In the genomic region with DNA sequence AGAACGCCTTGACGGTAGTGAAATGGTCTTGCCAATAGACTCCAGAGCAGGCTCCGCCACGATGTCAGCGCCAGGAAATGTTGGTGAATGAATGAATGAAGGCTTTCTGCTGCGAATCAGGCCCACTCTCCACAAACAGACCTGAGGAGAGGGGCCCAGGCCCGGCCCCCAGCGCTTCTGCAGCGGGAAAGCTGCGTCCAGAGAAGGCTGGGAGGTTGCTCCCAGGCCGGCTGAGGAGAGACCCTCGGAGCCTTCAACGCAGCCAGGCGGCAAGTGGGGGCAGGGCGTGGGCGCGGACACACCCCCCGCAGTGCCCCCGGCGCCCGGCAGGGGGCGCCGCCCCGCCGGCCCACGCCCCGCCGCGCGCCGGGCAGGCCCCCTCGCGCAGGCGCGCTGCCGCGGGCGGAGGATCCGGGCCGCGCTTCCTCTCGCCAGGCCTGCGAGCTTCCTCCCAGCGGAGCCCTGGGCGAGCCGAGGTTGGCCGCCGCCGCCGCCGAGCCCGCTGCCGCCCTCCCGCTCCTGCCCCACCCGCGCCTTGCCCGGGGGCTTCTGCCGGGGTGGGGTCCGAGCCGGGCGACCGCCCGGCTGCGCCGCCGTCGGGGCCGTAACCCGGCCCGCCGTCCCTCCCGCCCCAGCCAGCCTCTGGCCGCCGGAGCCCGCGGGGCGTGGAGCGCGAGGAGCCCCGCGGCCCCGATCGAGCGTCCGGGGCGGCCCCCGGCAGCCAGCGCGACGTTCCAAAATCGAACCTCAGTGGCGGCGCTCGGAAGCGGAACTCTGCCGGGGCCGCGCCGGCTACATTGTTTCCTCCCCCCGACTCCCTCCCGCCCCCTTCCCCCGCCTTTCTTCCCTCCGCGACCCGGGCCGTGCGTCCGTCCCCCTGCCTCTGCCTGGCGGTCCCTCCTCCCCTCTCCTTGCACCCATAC, we compare ENCODE assay signal across 8 cellular contexts. TPM values are rescaled to one million over a fixed set of nuclear protein-coding genes. Genes with fewer than 3 reads are reported as not detected.
A peak's percentile ranks its signal among the peaks of the same experiment; 100 is the strongest.
DNase-seq lines count a peak whose midpoint lies in the region; ATAC-seq, FAIRE-seq and TF ChIP-seq lines count a peak whose summit lies in the region.

Gene CSK (plus strand): TSS at position 408 of the 923 bp plus-strand sequence. CDS start 16,218 bp downstream, outside the sequence.

- H3K4me1 ChIP-seq in IMR-90 (ENCODE audit: control insufficient read depth, insufficient read depth, low read length) (peaks cover 14% of the 10 kb centered on the region), adipocyte (ENCODE audit: control insufficient read depth, insufficient read depth, low read length) (peaks cover 40% of the 10 kb centered on the region), cardiac muscle cell (ENCODE audit: low read depth) (peaks cover 45% of the 10 kb centered on the region), parathyroid adenoma (peaks cover 13% of the 10 kb centered on the region), vagina (peaks cover 71% of the 10 kb centered on the region)

- H3K4me2 ChIP-seq in IMR-90 (ENCODE audit: low read depth, low read length): peak within 1 kb of the TSS; percentile 83
- peak within 1 kb of the TSS; percentile 80 for H3K4me2 ChIP-seq in SU-DHL-6 (ENCODE audit: low read depth, low read length, poor library complexity, severe bottlenecking)
- peak within 1 kb of the TSS; percentile 78 for H3K4me2 ChIP-seq in parathyroid adenoma (ENCODE audit: low read length)

- in situ Hi-C loops in IMR-90 (cut with MboI; ENCODE audit: low sequenced_read_pairs): no loop called here

- FAIRE-seq in GM19239 (lab: Jason Lieb, UNC): peak; percentile 61

- POLR2A ChIA-PET in IMR-90 (lab: Charles Lee; ENCODE audit: unreplicated experiment): no interaction called here

- H3K9me3 ChIP-seq in IMR-90 (ENCODE audit: control insufficient read depth, insufficient read depth, low read length): no peaks in the 10 kb centered on the region
- no peaks in the 10 kb centered on the region for H3K9me3 ChIP-seq in SU-DHL-6 (ENCODE audit: insufficient read depth, low read length)
- H3K9me3 ChIP-seq in adipocyte (ENCODE audit: control insufficient read depth, low read length): no peaks in the 10 kb centered on the region
- H3K9me3 ChIP-seq in cardiac muscle cell (ENCODE audit: low read depth): no peaks in the 10 kb centered on the region
- H3K9me3 ChIP-seq in parathyroid adenoma (ENCODE audit: control insufficient read depth, low read length): no peaks in the 10 kb centered on the region
- no peaks in the 10 kb centered on the region for H3K9me3 ChIP-seq in vagina

- TF ChIP-seq CTCF in IMR-90 (conservative IDR thresholded peaks at IDR 0.05; ENCODE audit: low read depth, low read length) (peak; percentile 68), SU-DHL-6 (IDR thresholded peaks at IDR 0.05; ENCODE audit: insufficient read depth, low read length, poor library complexity, severe bottlenecking) (no peak), cardiac muscle cell (IDR thresholded peaks at IDR 0.05; ENCODE audit: low read depth, low read length) (peak; percentile 51), parathyroid adenoma (IDR thresholded peaks at IDR 0.05) (peak; percentile 32), vagina (IDR thresholded peaks at IDR 0.05) (peak in 2 of 3 experiments; percentile 32 to 41)

- no peaks in the 10 kb centered on the region for H3K27me3 ChIP-seq in IMR-90 (ENCODE audit: control insufficient read depth, insufficient read depth, low read length)
- H3K27me3 ChIP-seq in SU-DHL-6 (ENCODE audit: low read length): no peaks in the 10 kb centered on the region
- H3K27me3 ChIP-seq in adipocyte (replicated peaks; ENCODE audit: control insufficient read depth, insufficient read depth, low read length): no peaks in the 10 kb centered on the region
- no peaks in the 10 kb centered on the region for H3K27me3 ChIP-seq in cardiac muscle cell
- H3K27me3 ChIP-seq in parathyroid adenoma (ENCODE audit: control insufficient read depth, insufficient read depth, low read length): no peaks in the 10 kb centered on the region
- H3K27me3 ChIP-seq in vagina: no peaks in the 10 kb centered on the region

- no peak for TF ChIP-seq POLR2A in IMR-90 (IDR thresholded peaks at IDR 0.05; ENCODE audit: low read depth, low read length)
- peak in 1 of 2 donors; percentile 43 for TF ChIP-seq POLR2A in vagina (IDR thresholded peaks at IDR 0.05)

- no peak within 1 kb of the TSS for H2BK20ac ChIP-seq in IMR-90 (ENCODE audit: low read depth, low read length)

- 0% methylated on average over 21 of the region's 109 CpGs; no CpG with 5 or more reads in 1 of the 2 experiments for WGBS in IMR-90 (ENCODE audit: extremely low coverage in 2 of 2, insufficient read length in 1 of 2), 2 experiments

- H2BK5ac ChIP-seq in IMR-90 (ENCODE audit: low read depth, low read length, poor library complexity, severe bottlenecking): peak within 1 kb of the TSS; percentile 59

- intact Hi-C loops in IMR-90 (cut with micrococcal nuclease) (no loop called here), vagina (cut with DNase I) (loop anchor here (5.0 to 10.0 kb wide), 2 partner anchors 175 to 407 kb away; partner anchors contain the start of gene RPP25)

- H2BK15ac ChIP-seq in IMR-90 (ENCODE audit: low read depth, low read length): no peak within 1 kb of the TSS

- peaks cover 89% of the 10 kb centered on the region for H3F3A ChIP-seq in SU-DHL-6 (ENCODE audit: insufficient read depth)

- H2AFZ ChIP-seq in IMR-90 (replicated peaks; ENCODE audit: low read length, poor library complexity) (peak within 1 kb of the TSS; percentile 97), SU-DHL-6 (ENCODE audit: low read depth, low read length, severe bottlenecking) (no peak within 1 kb of the TSS), parathyroid adenoma (peak within 1 kb of the TSS; percentile 58)

- H3K79me2 ChIP-seq in SU-DHL-6 (ENCODE audit: insufficient read depth, low read length) (peaks cover 63% of the 10 kb centered on the region), parathyroid adenoma (peaks cover 6% of the 10 kb centered on the region)

- peak within 1 kb of the TSS; percentile 87 for H3K14ac ChIP-seq in IMR-90 (replicated peaks; ENCODE audit: low read depth, low read length)

- peak within 1 kb of the TSS; percentile 97 for H2AK9ac ChIP-seq in IMR-90 (replicated peaks; ENCODE audit: low read depth, low read length, poor library complexity)

- no peak within 1 kb of the TSS for H4K91ac ChIP-seq in IMR-90 (ENCODE audit: insufficient read depth, low read depth, low read length)

- H3K36me3 ChIP-seq in IMR-90 (ENCODE audit: control insufficient read depth, insufficient read depth, low read length) (peaks cover 2% of the 10 kb centered on the region; the same call in 1 of the 2 replicates), SU-DHL-6 (ENCODE audit: low read length) (no peaks in the 10 kb centered on the region), adipocyte (ENCODE audit: control insufficient read depth, insufficient read depth, low read length, severe bottlenecking) (no peaks in the 10 kb centered on the region), cardiac muscle cell (no peaks in the 10 kb centered on the region), parathyroid adenoma (ENCODE audit: control insufficient read depth, insufficient read depth, low read length) (no peaks in the 10 kb centered on the region), vagina (no peaks in the 10 kb centered on the region)

- H3K27ac ChIP-seq in IMR-90 (ENCODE audit: insufficient read depth, low read length) (peak within 1 kb of the TSS; percentile 57), SU-DHL-6 (ENCODE audit: low read depth, low read length) (peak within 1 kb of the TSS; percentile 96), cardiac muscle cell (peak within 1 kb of the TSS; percentile 73), parathyroid adenoma (peak within 1 kb of the TSS; percentile 11), vagina (peak within 1 kb of the TSS; percentile 79)

- peaks cover 12% of the 10 kb centered on the region for H3K9me1 ChIP-seq in IMR-90 (ENCODE audit: insufficient read depth, low read length)

- H3K23ac ChIP-seq in IMR-90 (ENCODE audit: low read depth, low read length): peak within 1 kb of the TSS; percentile 90

- peak within 1 kb of the TSS; percentile 37 for H2AK5ac ChIP-seq in IMR-90 (ENCODE audit: low read depth, low read length)

- H2BK120ac ChIP-seq in IMR-90 (ENCODE audit: low read depth, low read length): no peak within 1 kb of the TSS

- H4K20me1 ChIP-seq in IMR-90 (ENCODE audit: insufficient read depth, low read length): peaks cover 38% of the 10 kb centered on the region
- no peaks in the 10 kb centered on the region for H4K20me1 ChIP-seq in SU-DHL-6 (ENCODE audit: low read depth, low read length)

- CTCF ChIA-PET in IMR-90 (lab: Yijun Ruan, JAX): interaction anchor here (1.5 kb wide), 2 partner anchors 33 to 170 kb away, joined by 4 to 6 read pairs; no protein-coding TSS in a partner anchor

- peak; percentile 89 for ATAC-seq in IMR-90 (ENCODE audit: low read depth)

- H4K8ac ChIP-seq in IMR-90 (ENCODE audit: low read depth in 2 of 2, low read length in 2 of 2): peak within 1 kb of the TSS; percentile 45 to 47; a peak in 3 of 4 replicates

- H3K4ac ChIP-seq in IMR-90 (ENCODE audit: low read depth, low read length): peak within 1 kb of the TSS; percentile 75

- peaks cover 9 to 51% of the 10 kb centered on the region in 2 experiments; a peak in 3 of 4 replicates for H3K79me1 ChIP-seq in IMR-90 (ENCODE audit: low read depth in 1 of 2, low read length in 2 of 2)

- no peaks in the 10 kb centered on the region for H3K9me2 ChIP-seq in SU-DHL-6 (replicated peaks; ENCODE audit: insufficient read depth, low read length)

- no peak within 1 kb of the TSS for H3K18ac ChIP-seq in IMR-90 (ENCODE audit: low read depth, low read length)

- no peak within 1 kb of the TSS for H4K5ac ChIP-seq in IMR-90 (ENCODE audit: low read depth, low read length)

- H3K4me3 ChIP-seq in IMR-90 (ENCODE audit: insufficient read depth, low read depth, low read length) (peak within 1 kb of the TSS; percentile 92), SU-DHL-6 (ENCODE audit: insufficient read depth, low read length, poor library complexity, severe bottlenecking) (peak within 1 kb of the TSS; percentile 94), adipocyte (ENCODE audit: low read length) (peak within 1 kb of the TSS; percentile 96), cardiac muscle cell (peak within 1 kb of the TSS; percentile 51), parathyroid adenoma (ENCODE audit: low read depth, low read length) (peak within 1 kb of the TSS; percentile 69), vagina (peak within 1 kb of the TSS; percentile 76 to 93)

- TF ChIP-seq RAD21 in IMR-90 (IDR thresholded peaks at IDR 0.05; ENCODE audit: low read length): peak; percentile 31; the same call in 1 of the 2 replicates

- peak within 1 kb of the TSS; percentile 68 for H3K9ac ChIP-seq in IMR-90 (ENCODE audit: low read depth, low read length)
- H3K9ac ChIP-seq in SU-DHL-6 (ENCODE audit: low read length): peak within 1 kb of the TSS; percentile 99
- peak within 1 kb of the TSS; percentile 94 for H3K9ac ChIP-seq in adipocyte (ENCODE audit: low read length)
- no peak within 1 kb of the TSS for H3K9ac ChIP-seq in parathyroid adenoma

- BruUV-seq in IMR-90 (replicated peaks; lab: Mats Ljungman, UMichigan): no TSS peak

- H3K56ac ChIP-seq in IMR-90 (ENCODE audit: extremely low read depth, insufficient read depth, low read length): peak within 1 kb of the TSS; percentile 47; the same call in 1 of the 2 replicates

- DNase-seq in C1 segment of cervical spinal cord (lab: John Stamatoyannopoulos, UW): peak in 11 of 14 donors; percentile 42 to 88 (median 57)
- no peak for DNase-seq in GM19239 (ENCODE audit: insufficient read length, low spot score)
- DNase-seq in IMR-90: peak; percentile 51
- peak; percentile 89 for DNase-seq in adipocyte (ENCODE audit: low read depth)
- DNase-seq in cardiac muscle cell (ENCODE audit: low read depth in 1 of 2, low spot score in 1 of 2): peak; percentile 76 to 84
- no peak for DNase-seq in vagina (ENCODE audit: extremely low spot score in 2 of 2)

- dilution Hi-C loops in IMR-90 (cut with HindIII; ENCODE audit: low sequenced_read_pairs, unreplicated experiment): no loop called here

RNA-seq across cellular contexts. Expression of gene CSK, which starts in this region (rescaled TPM):
- total RNA-seq in IMR-90 (2012; rRNA removed) (10.8 and 13.6 TPM in 2 replicates), cardiac muscle cell (42.4 and 43.1 TPM in 2 replicates), vagina (26.3 TPM)
- polyA plus RNA-seq in IMR-90 (2012; rRNA removed) (42.5 and 54.0 TPM in 2 replicates), cardiac muscle cell (26.2 and 30.3 TPM in 2 replicates)
- polyA plus RNA-seq in IMR-90 (2012; cell fraction: cytosol; rRNA removed): 33.3 and 58.6 TPM in 2 replicates
- polyA plus RNA-seq in IMR-90 (2012; cell fraction: nucleus; rRNA removed; ENCODE audit: low replicate concordance): 97.3 and 182 TPM in 2 replicates

Comparison
In these comparisons a context has a peak if more than half of its experiments do, and no peak if none do; other contexts are left out.
1. DNase-seq: peak in C1 segment of cervical spinal cord (11 of 14), IMR-90 (single experiment), adipocyte (single experiment) and cardiac muscle cell (2 of 2); none in GM19239 (single experiment) and vagina (0 of 2).
2. H3K27ac ChIP-seq: peak in every context shown above with its lines; median percentile 96 in SU-DHL-6; 79 in vagina; 73 in cardiac muscle cell; 57 in IMR-90; 11 in parathyroid adenoma.
3. Peak in every context shown above with its lines, with median percentiles within 50 percentile points of each other: H3K4me2 ChIP-seq and H3K4me3 ChIP-seq.